ENCODE assay signal across 13 cellular contexts in genomic region chr5:172599204-172599567, GRCh38. TPM values are rescaled to one million over a fixed set of nuclear protein-coding genes. Genes with fewer than 3 reads are reported as not detected.
A peak's percentile ranks its signal among the peaks of the same experiment; 100 is the strongest.
DNase-seq lines count a peak whose midpoint lies in the region; ATAC-seq, FAIRE-seq and TF ChIP-seq lines count a peak whose summit lies in the region.
"Had no signal": no experiment of that assay in that cellular context is flagged by ENCODE, and none has a peak within 500 bp of the region (broad histone marks: within the 10 kb centered on the region; RNA-seq: fewer than 3 reads in every experiment).

No MANE protein-coding gene starts in this region.

- H3K27ac ChIP-seq in BLaER1 (no peak overlapping the region), HepG2 (ENCODE audit: extremely low read length, insufficient read depth, low read length) (no peak overlapping the region), psoas muscle (peak overlapping the region; percentile 27)

- H3K9me3 ChIP-seq in BLaER1: no peaks in the 10 kb centered on the region
- no peaks in the 10 kb centered on the region for H3K9me3 ChIP-seq in HepG2 (ENCODE audit: low read length)
- H3K9me3 ChIP-seq in psoas muscle: no peaks in the 10 kb centered on the region

- no peak for FAIRE-seq in HepG2 (lab: Jason Lieb, UNC)
- FAIRE-seq: GM12878, GM18507 had no signal

- H3K4me3 ChIP-seq in BLaER1 (no peak overlapping the region), HepG2 (replicated peaks in 1 of 3; ENCODE audit: insufficient read depth in 1 of 3, low read depth in 2 of 3, low read length in 3 of 3) (no peak overlapping the region), psoas muscle (no peak overlapping the region)
- H3K4me3 ChIP-seq: GM12878 had no signal

- H3K27me3 ChIP-seq in BLaER1: no peaks in the 10 kb centered on the region
- peaks cover 4 to 15% of the 10 kb centered on the region in 2 experiments; a peak in 3 of 5 replicates for H3K27me3 ChIP-seq in HepG2 (ENCODE audit: control insufficient read depth in 1 of 2, insufficient read depth in 2 of 2, low read length in 2 of 2)
- H3K27me3 ChIP-seq in psoas muscle (ENCODE audit: insufficient read depth in 3 of 3, low read length in 2 of 3): peaks cover 0 to 4% (median 0%) of the 10 kb centered on the region in 3 donors

- no peaks in the 10 kb centered on the region for H3K36me3 ChIP-seq in BLaER1
- H3K36me3 ChIP-seq in HepG2 (replicated peaks in 1 of 2; ENCODE audit: control insufficient read depth in 1 of 2, insufficient read depth in 2 of 2, low read length in 2 of 2): no peaks in the 10 kb centered on the region
- no peaks in the 10 kb centered on the region for H3K36me3 ChIP-seq in psoas muscle (ENCODE audit: insufficient read depth in 1 of 2, low read depth in 1 of 2)

- H4K20me1 ChIP-seq in BLaER1: no peaks in the 10 kb centered on the region
- no peaks in the 10 kb centered on the region for H4K20me1 ChIP-seq in HepG2 (ENCODE audit: insufficient read depth, low read length)

- intact Hi-C loops in HepG2 (cut with micrococcal nuclease; ENCODE audit: unreplicated experiment) (no loop called here), psoas muscle (cut with DNase I) (loop anchor here in 1 of 2 donors (5.0 kb wide), 1 partner anchor 117 kb away; no protein-coding TSS in a partner anchor)

- BruUV-seq in HepG2 (replicated peaks; lab: Mats Ljungman, UMichigan): no TSS peak

- no peak for TF ChIP-seq POLR2A in HepG2 (IDR thresholded peaks at IDR 0.05; ENCODE audit: insufficient read depth in 1 of 2, low read depth in 2 of 2, low read length in 2 of 2)

- H2AFZ ChIP-seq in HepG2 (ENCODE audit: low read length): no peak overlapping the region

- no peak for TF ChIP-seq EP300 in HepG2 (IDR thresholded peaks at IDR 0.05; ENCODE audit: low read depth in 2 of 2, low read length in 2 of 2)
- no peak for TF ChIP-seq EP300 in HepG2 (CRISPR knock-in tag; IDR thresholded peaks at IDR 0.05; ENCODE audit: borderline replicate concordance)

- POLR2A ChIA-PET in HepG2 (lab: Yijun Ruan, JAX): no interaction called here

- WGBS in HepG2 (ENCODE audit: low lambda C conversion rate): 48% methylated on average over 3 of the region's 3 CpGs
- WGBS in psoas muscle, 3 donors: 68 to 77% (median 69%) methylated on average over 3 of the region's 3 CpGs

- DNase-seq in A172 (ENCODE audit: low spot score) (peak; percentile 12), HepG2 (ENCODE audit: low spot score) (no peak), psoas muscle (no peak), epidermal melanocyte (ENCODE audit: insufficient read length, low spot score) (no peak)
- DNase-seq: CD4-positive, CD25-positive, alpha-beta regulatory T cell; DMS79; GOT3; H9 had no signal

- no peaks in the 10 kb centered on the region for H3K79me2 ChIP-seq in HepG2 (ENCODE audit: insufficient read depth, low read length)

- no peak for TF ChIP-seq RAD21 in HepG2 (CRISPR knock-in tag; IDR thresholded peaks at IDR 0.05)

- TF ChIP-seq CTCF in HepG2 (CRISPR knock-in tag; IDR thresholded peaks at IDR 0.05) (no peak), psoas muscle (IDR thresholded peaks at IDR 0.05) (no peak)

- H3K9ac ChIP-seq in BLaER1: no peak overlapping the region
- no peak overlapping the region for H3K9ac ChIP-seq in HepG2 (ENCODE audit: insufficient read depth, low read depth, low read length)

- H3K4me2 ChIP-seq in BLaER1 (peak overlapping the region; percentile 30; the same call in 1 of the 2 replicates), HepG2 (ENCODE audit: low read depth, low read length) (no peak overlapping the region)

- CTCF ChIA-PET in HepG2 (lab: Yijun Ruan, JAX; ENCODE audit: low intra/inter-chr PET ratio, low total read pairs): no interaction called here

- H3K4me1 ChIP-seq in BLaER1: peaks cover 12% of the 10 kb centered on the region
- H3K4me1 ChIP-seq in HepG2 (ENCODE audit: insufficient read depth, low read length): no peaks in the 10 kb centered on the region
- no peaks in the 10 kb centered on the region for H3K4me1 ChIP-seq in psoas muscle

- in situ Hi-C loops in HepG2 (cut with HindIII; ENCODE audit: extremely low pct_ligation_motif_present, low pct_unique_long_range_greater_than_20kb): no loop called here

- ATAC-seq in HepG2: no peak
- ATAC-seq in psoas muscle: no peak
- no peak for ATAC-seq in GM18520 (IDR thresholded peaks at IDR 0.05; ENCODE audit: unreplicated experiment)
- no peak for ATAC-seq in GM18861 (IDR thresholded peaks at IDR 0.05; ENCODE audit: unreplicated experiment)
- ATAC-seq: GM12878 had no signal

TF ChIP-seq in HepG2, 621 proteins besides CTCF, POLR2A, EP300 and RAD21:
- TF ChIP-seq ZNF615 (CRISPR knock-in tag; IDR thresholded peaks at IDR 0.05; ENCODE audit: borderline replicate concordance) (no peak), RFX1 (IDR thresholded peaks at IDR 0.05) (no peak), AGO1 (IDR thresholded peaks at IDR 0.05; ENCODE audit: low read depth, low read length, poor library complexity, severe bottlenecking) (no peak), ZNF7 (CRISPR knock-in tag; IDR thresholded peaks at IDR 0.05) (peak; percentile 59; the same call in 1 of the 2 replicates)

RNA-seq across cellular contexts. Expression of gene NEURL1B, which starts 41.9 kb away (rescaled TPM):
- 7.2 and 12.2 TPM in 2 replicates for total RNA-seq in A172 (2014; rRNA removed; shearing (Covaris generic))
- total RNA-seq in HepG2 (2016; rRNA removed; fragmentation: Illumina TruSeq; extraction: Trizol) (0.09 and 0.11 TPM in 2 replicates), psoas muscle (10 to 100 TPM; 13.7 to 20.4 (median 16.4) TPM)
- total RNA-seq in HepG2 (2016; cell fraction: cytosol; rRNA removed; fragmentation: Illumina TruSeq; extraction: Trizol; ENCODE audit: low read depth): not detected in 2 replicates
- 0.03 and 0.13 TPM in 2 replicates for total RNA-seq in HepG2 (2016; cell fraction: insoluble cytoplasmic fraction; rRNA removed; fragmentation: Illumina TruSeq; extraction: Trizol)
- 0.03 TPM in 2 replicates for total RNA-seq in HepG2 (2016; cell fraction: membrane; rRNA removed; fragmentation: Illumina TruSeq; extraction: Trizol)
- total RNA-seq in HepG2 (2016; cell fraction: nucleus; rRNA removed; fragmentation: Illumina TruSeq; extraction: Trizol): 0.09 TPM in 1 of 2 replicates, not detected in the other
- polyA plus RNA-seq in HepG2 (2011; rRNA removed) (0.13 and 0.14 TPM in 2 replicates), psoas muscle (1 to 10 TPM; 8.0 to 9.7 (median 8.2) TPM)
- 0.09 and 0.15 TPM in 2 replicates for polyA plus RNA-seq in HepG2 (2011; cell fraction: cytosol; rRNA removed)
- polyA plus RNA-seq in HepG2 (2011; cell fraction: nucleus; rRNA removed): 0.28 and 0.82 TPM in 2 replicates
- polyA plus RNA-seq in HepG2 (2012): 0.20 and 0.31 TPM in 2 replicates
- polyA plus RNA-seq in HepG2 (2016; cell fraction: cytosol; fragmentation: Illumina TruSeq; extraction: Trizol; ENCODE audit: low read depth): 0.02 and 0.08 TPM in 2 replicates
- 0.03 and 0.09 TPM in 2 replicates for polyA plus RNA-seq in HepG2 (2016; cell fraction: insoluble cytoplasmic fraction; fragmentation: Illumina TruSeq; extraction: Trizol; ENCODE audit: low read depth)
- 0.06 TPM in 1 of 2 replicates, not detected in the other for polyA plus RNA-seq in HepG2 (2016; cell fraction: membrane; fragmentation: Illumina TruSeq; extraction: Trizol; ENCODE audit: low read depth)
- 0.14 TPM in 1 of 2 replicates, not detected in the other for polyA plus RNA-seq in HepG2 (2016; cell fraction: nucleus; fragmentation: Illumina TruSeq; extraction: Trizol; ENCODE audit: insufficient read depth, low read depth)
- polyA minus RNA-seq in HepG2 (2011; rRNA and poly(A)+ RNA removed; ENCODE audit: low replicate concordance): 0.14 and 1.5 TPM in 2 replicates
- 0.09 and 0.20 TPM in 2 replicates for polyA minus RNA-seq in HepG2 (2011; cell fraction: cytosol; rRNA and poly(A)+ RNA removed)
- 0.13 and 0.25 TPM in 2 replicates for polyA minus RNA-seq in HepG2 (2011; cell fraction: nucleus; rRNA and poly(A)+ RNA removed)
- polyA plus RNA-seq: CD4-positive, CD25-positive, alpha-beta regulatory T cell had no signal
